In genomic region chr18:38611036-38611964, GRCh38 we compare ENCODE assay signal across 11 cellular contexts.
DNase-seq lines count a peak whose midpoint lies in the region; ATAC-seq, FAIRE-seq and TF ChIP-seq lines count a peak whose summit lies in the region.
"Had no signal": no experiment of that assay in that cellular context is flagged by ENCODE, and none has a peak within 500 bp of the region (broad histone marks: within the 10 kb centered on the region; RNA-seq: fewer than 3 reads in every experiment).

No MANE protein-coding gene starts in this region.

- in situ Hi-C loops in SK-MEL-5 (cut with HindIII; ENCODE audit: low pct_unique_long_range_greater_than_20kb, low sequenced_read_pairs): no loop called here

- FAIRE-seq in GM12892 (lab: Jason Lieb, UNC): peak; percentile 90

- ATAC-seq in GM19328 (IDR thresholded peaks at IDR 0.05; ENCODE audit: unreplicated experiment) (peak; percentile 81), HG02981 (IDR thresholded peaks at IDR 0.05; ENCODE audit: unreplicated experiment) (peak; percentile 86)

- DNase-seq in GM12892 (ENCODE audit: insufficient read length): no peak
- DNase-seq in SK-MEL-5 (ENCODE audit: low read depth, low spot score): peak; percentile 2
- DNase-seq in iPS-NIHi7 (ENCODE audit: extremely low spot score): no peak
- DNase-seq in RKO (ENCODE audit: low spot score): no peak
- DNase-seq in GM03348 (ENCODE audit: low spot score): no peak
- no peak for DNase-seq in HPDE6-E6E7 (ENCODE audit: extremely low spot score)
- DNase-seq: brain microvascular endothelial cell, GDM1, testis had no signal

- TF ChIP-seq POLR2A in GM12892 (IDR thresholded peaks at IDR 0.05; ENCODE audit: low read depth, low read length): no peak
